Comparison of ENCODE assay signal across 1 cellular context in genomic region chr1:95072532-95073419, GRCh38.
TF ChIP-seq lines count a peak whose summit lies in the region.

ALG14 (minus strand) TSS chr1:95072951; CDS start chr1:95072898, 53 bp downstream.

TF ChIP-seq in HepG2, 621 proteins besides CTCF, POLR2A, EP300 and RAD21 (continued from another document and continues in another):
- TF ChIP-seq ZNF619 (CRISPR knock-in tag; IDR thresholded peaks at IDR 0.05) (peak; percentile 60; the same call in 1 of the 2 replicates), SRSF4 (IDR thresholded peaks at IDR 0.05; ENCODE audit: low read depth, low read length, poor library complexity, severe bottlenecking) (no peak), ZNF670 (CRISPR knock-in tag; IDR thresholded peaks at IDR 0.05; ENCODE audit: borderline replicate concordance) (no peak), CHD4 (IDR thresholded peaks at IDR 0.05; ENCODE audit: borderline replicate concordance, low read length) (no peak), ZNF556 (CRISPR knock-in tag; IDR thresholded peaks at IDR 0.05; ENCODE audit: borderline replicate concordance) (peak; percentile 79; the same call in 1 of the 2 replicates), NFE2 (CRISPR knock-in tag; IDR thresholded peaks at IDR 0.05) (no peak), PBX2 (CRISPR knock-in tag; IDR thresholded peaks at IDR 0.05) (no peak), DZIP1 (CRISPR knock-in tag; IDR thresholded peaks at IDR 0.05) (0 out of 2 replicates have a peak, but pooled peaks have one; percentile 54), YEATS2 (CRISPR knock-in tag; IDR thresholded peaks at IDR 0.05; ENCODE audit: borderline replicate concordance) (peak; percentile 88), ESRRA (CRISPR knock-in tag; IDR thresholded peaks at IDR 0.05; ENCODE audit: low read depth) (no peak), CREM (IDR thresholded peaks at IDR 0.05) (peak; percentile 96), CREM (CRISPR knock-in tag; IDR thresholded peaks at IDR 0.05) (no peak), ATF3 (CRISPR knock-in tag; IDR thresholded peaks at IDR 0.05) (no peak), ZBTB42 (CRISPR knock-in tag; IDR thresholded peaks at IDR 0.05) (0 out of 2 replicates have a peak, but pooled peaks have one; percentile 46), NR0B2 (CRISPR knock-in tag; IDR thresholded peaks at IDR 0.05) (no peak), ZSCAN9 (CRISPR knock-in tag; IDR thresholded peaks at IDR 0.05; ENCODE audit: borderline replicate concordance) (no peak), ZZZ3 (CRISPR knock-in tag; IDR thresholded peaks at IDR 0.05; ENCODE audit: borderline replicate concordance) (peak; percentile 22; the same call in 1 of the 2 replicates), ZNF337 (CRISPR knock-in tag; IDR thresholded peaks at IDR 0.05; ENCODE audit: borderline replicate concordance, low read depth) (no peak), ISX (CRISPR knock-in tag; conservative IDR thresholded peaks at IDR 0.05) (no peak), MIER3 (CRISPR knock-in tag; IDR thresholded peaks at IDR 0.05; ENCODE audit: borderline replicate concordance) (no peak; the same call in 1 of the 2 replicates), SNAPC4 (CRISPR knock-in tag; IDR thresholded peaks at IDR 0.05) (no peak), XBP1 (CRISPR knock-in tag; IDR thresholded peaks at IDR 0.05) (no peak), PHF21A (CRISPR knock-in tag; IDR thresholded peaks at IDR 0.05) (peak; percentile 89), TFDP1 (CRISPR knock-in tag; IDR thresholded peaks at IDR 0.05; ENCODE audit: borderline replicate concordance) (peak; percentile 39; the same call in 1 of the 2 replicates), PITX1 (CRISPR knock-in tag; IDR thresholded peaks at IDR 0.05) (no peak), SUZ12 (IDR thresholded peaks at IDR 0.05; ENCODE audit: low read depth, low read length) (peak; percentile 82), NAIF1 (CRISPR knock-in tag; IDR thresholded peaks at IDR 0.05; ENCODE audit: borderline replicate concordance) (peak; percentile 99), NR2C2 (CRISPR knock-in tag; IDR thresholded peaks at IDR 0.05; ENCODE audit: borderline replicate concordance) (peak; percentile 99), SRF (IDR thresholded peaks at IDR 0.05; ENCODE audit: low read depth, low read length) (no peak), SAP130 (CRISPR knock-in tag; IDR thresholded peaks at IDR 0.05; ENCODE audit: low read depth) (peak; percentile 94), ZNF207 (IDR thresholded peaks at IDR 0.05; ENCODE audit: borderline replicate concordance) (no peak), ZNF777 (CRISPR knock-in tag; IDR thresholded peaks at IDR 0.05) (peak; percentile 97), FOXA1 (IDR thresholded peaks at IDR 0.05) (no peak), FOXA1 (CRISPR knock-in tag; IDR thresholded peaks at IDR 0.05) (0 out of 2 replicates have a peak, but pooled peaks have one; percentile 30), MXI1 (IDR thresholded peaks at IDR 0.05; ENCODE audit: borderline replicate concordance, low read depth, low read length) (peak; percentile 79; the same call in 1 of the 3 replicates), ATF2 (CRISPR knock-in tag; IDR thresholded peaks at IDR 0.05) (peak; percentile 77), PLSCR1 (CRISPR knock-in tag; IDR thresholded peaks at IDR 0.05; ENCODE audit: borderline replicate concordance) (no peak), CERS6 (CRISPR knock-in tag; IDR thresholded peaks at IDR 0.05) (no peak), HDAC2 (CRISPR knock-in tag; IDR thresholded peaks at IDR 0.05) (peak; percentile 70; the same call in 1 of the 2 replicates), ZNF326 (CRISPR knock-in tag; IDR thresholded peaks at IDR 0.05; ENCODE audit: borderline replicate concordance) (no peak), SMARCE1 (IDR thresholded peaks at IDR 0.05; ENCODE audit: borderline replicate concordance) (no peak), ZNF274 (CRISPR knock-in tag; IDR thresholded peaks at IDR 0.05) (0 out of 2 replicates have a peak, but pooled peaks have one; percentile 29), TGIF2 (CRISPR knock-in tag; IDR thresholded peaks at IDR 0.05) (peak; percentile 95), GABPB1 (CRISPR knock-in tag; IDR thresholded peaks at IDR 0.05) (peak; percentile 94), ZFY (CRISPR knock-in tag; IDR thresholded peaks at IDR 0.05) (peak; percentile 78), ZNF800 (CRISPR knock-in tag; IDR thresholded peaks at IDR 0.05) (peak; percentile 57; the same call in 1 of the 2 replicates), NPAS2 (CRISPR knock-in tag; IDR thresholded peaks at IDR 0.05; ENCODE audit: borderline replicate concordance) (no peak)
